In genomic region chr7:151007469-151007898, GRCh38 we compare ENCODE assay signal across 12 cellular contexts. TPM values are rescaled to one million over a fixed set of nuclear protein-coding genes. Genes with fewer than 3 reads are reported as not detected.
DNase-seq lines count a peak whose midpoint lies in the region; ATAC-seq, FAIRE-seq and TF ChIP-seq lines count a peak whose summit lies in the region.
"Had no signal": no experiment of that assay in that cellular context is flagged by ENCODE, and none has a peak within 500 bp of the region (broad histone marks: within the 10 kb centered on the region; RNA-seq: fewer than 3 reads in every experiment).

No MANE protein-coding gene starts in this region.

- peak overlapping the region; percentile 73 to 97 (median 91) for H3K27ac Mint-ChIP-seq in naive thymus-derived CD4-positive, alpha-beta T cell

- H3K4me2 ChIP-seq in DND-41 (ENCODE audit: insufficient read depth, low read length) (peak overlapping the region; percentile 67), K562 (ENCODE audit: insufficient read depth, low read length) (peak overlapping the region; percentile 100)

- H3K36me3 Mint-ChIP-seq in naive thymus-derived CD4-positive, alpha-beta T cell = peaks cover 0 to 10% (median 5%) of the 10 kb centered on the region in 5 donors

- in situ Hi-C loops in K562 (cut with MboI) = no loop called here

- H3K4me1 ChIP-seq in DND-41 (ENCODE audit: insufficient read depth, low read length) (peaks cover 25% of the 10 kb centered on the region), K562 (replicated peaks in 1 of 2; ENCODE audit: control insufficient read depth in 2 of 2, insufficient read depth in 2 of 2, low read length in 2 of 2) (peaks cover 47 to 61% of the 10 kb centered on the region in 2 experiments), adrenal gland (replicated peaks in 1 of 2) (no peaks in the 10 kb centered on the region)
- peaks cover 39 to 57% of the 10 kb centered on the region in 2 donors for H3K4me1 ChIP-seq in naive thymus-derived CD4-positive, alpha-beta T cell (ENCODE audit: control insufficient read depth in 2 of 2, insufficient read depth in 2 of 2, low read length in 2 of 2)

- POLR2A ChIA-PET in K562 (lab: Yijun Ruan, JAX) = interaction anchor here (0.6 to 8.4 kb wide), 8 partner anchors 11 to 721 kb away, joined by 3 to 146 read pairs (median 7); partner anchors contain the start of genes ABCB8 and ATG9B
- POLR2A ChIA-PET in naive thymus-derived CD4-positive, alpha-beta T cell (lab: Charles Lee) = interaction anchor here (0.7 to 2.7 kb wide), 9 partner anchors 10 to 80 kb away, joined by 3 to 21 read pairs (median 7); partner anchors contain the start of gene ABCB8

- no peak for TF ChIP-seq RAD21 in K562 (CRISPR knock-in tag; conservative IDR thresholded peaks at IDR 0.05 in 1 of 2, IDR thresholded peaks at IDR 0.05 in 1 of 2)

- H4K20me1 ChIP-seq in DND-41 (ENCODE audit: insufficient read depth, low read length) (no peaks in the 10 kb centered on the region), K562 (replicated peaks; ENCODE audit: control insufficient read depth, insufficient read depth, low read length) (no peaks in the 10 kb centered on the region)

- intact Hi-C loops in K562 (cut with micrococcal nuclease) (loop anchor here (5.0 kb wide), 1 partner anchor 225 kb away; the partner anchor contains the start of gene CHPF2), adrenal gland (cut with DNase I) (no loop called here)
- intact Hi-C loops in naive thymus-derived CD4-positive, alpha-beta T cell (cut with micrococcal nuclease) = no loop called here

- H3K36me3 ChIP-seq in DND-41 (ENCODE audit: insufficient read depth, low read length) = no peaks in the 10 kb centered on the region
- no peaks in the 10 kb centered on the region for H3K36me3 ChIP-seq in MG63
- peaks cover 7% of the 10 kb centered on the region; the same call in 1 of the 3 replicates for H3K36me3 ChIP-seq in K562 (ENCODE audit: control insufficient read depth, insufficient read depth, low read length)
- peaks cover 0 to 6% (median 0%) of the 10 kb centered on the region in 3 experiments for H3K36me3 ChIP-seq in naive thymus-derived CD4-positive, alpha-beta T cell (ENCODE audit: control insufficient read depth in 2 of 3, insufficient read depth in 3 of 3, low read length in 3 of 3)
- no peaks in the 10 kb centered on the region for H3K36me3 ChIP-seq in adrenal gland (replicated peaks in 1 of 2)

- H3K9me3 ChIP-seq in DND-41 (ENCODE audit: insufficient read depth, low read length, severe bottlenecking) (no peaks in the 10 kb centered on the region), MG63 (no peaks in the 10 kb centered on the region), K562 (replicated peaks; ENCODE audit: control insufficient read depth, insufficient read depth, low read depth, low read length) (no peaks in the 10 kb centered on the region), adrenal gland (replicated peaks in 1 of 3) (no peaks in the 10 kb centered on the region)
- no peaks in the 10 kb centered on the region for H3K9me3 ChIP-seq in naive thymus-derived CD4-positive, alpha-beta T cell (ENCODE audit: control insufficient read depth in 2 of 3, low read length in 3 of 3)

- H3K4me1 Mint-ChIP-seq in naive thymus-derived CD4-positive, alpha-beta T cell = peaks cover 35 to 69% (median 59%) of the 10 kb centered on the region in 7 donors

- H3K27ac ChIP-seq in DND-41 (ENCODE audit: low read length) = no peak overlapping the region
- H3K27ac ChIP-seq in K562 (ENCODE audit: extremely low read depth, low read depth, low read length) = peak overlapping the region; percentile 85; the same call in 2 of the 3 replicates
- peak overlapping the region; percentile 73 for H3K27ac ChIP-seq in naive thymus-derived CD4-positive, alpha-beta T cell (ENCODE audit: low read depth, low read length)
- H3K27ac ChIP-seq in adrenal gland = peak overlapping the region in 2 of 5 donors; percentile 12 to 63

- TF ChIP-seq CTCF in DND-41 (IDR thresholded peaks at IDR 0.05; ENCODE audit: borderline replicate concordance, extremely low read depth, low read length, poor library complexity, severe bottlenecking) (no peak), K562 (IDR thresholded peaks at IDR 0.05 in 2 of 3, conservative IDR thresholded peaks at IDR 0.05 in 1 of 3; ENCODE audit: insufficient read depth in 2 of 3, low read depth in 1 of 3, low read length in 3 of 3) (no peak), adrenal gland (IDR thresholded peaks at IDR 0.05) (no peak)

- FAIRE-seq in K562 (lab: Jason Lieb, UNC) = no peak
- FAIRE-seq: small intestine had no signal

- BruUV-seq in K562 (replicated peaks; lab: Mats Ljungman, UMichigan) = no TSS peak

- H3K9ac ChIP-seq in DND-41 (ENCODE audit: low read depth, low read length) (peak overlapping the region; percentile 72; the same call in 1 of the 2 replicates), K562 (ENCODE audit: insufficient read depth in 1 of 2, low read depth in 2 of 2, low read length in 2 of 2) (peak overlapping the region in 1 of 2 experiments; percentile 69; a peak in 2 of 4 replicates)

- ATAC-seq in DND-41 (ENCODE audit: insufficient read depth, low read depth) = no peak
- no peak for ATAC-seq in K562
- ATAC-seq in naive thymus-derived CD4-positive, alpha-beta T cell = no peak

- TF ChIP-seq POLR2A in K562 (conservative IDR thresholded peaks at IDR 0.05) (no peak), adrenal gland (IDR thresholded peaks at IDR 0.05) (no peak)

- TF ChIP-seq EP300 in K562 (IDR thresholded peaks at IDR 0.05; ENCODE audit: low read length) = no peak

- 30% methylated on average over 7 of the region's 7 CpGs for WGBS in K562 (ENCODE audit: insufficient coverage, low coverage, missing lambda C conversion rate)
- WGBS in adrenal gland, 4 donors = 42 to 75% (median 64%) methylated on average over 6 to 7 of the region's 7 CpGs

- H3K4me3 ChIP-seq in DND-41 (ENCODE audit: low read depth in 1 of 2, low read length in 2 of 2) (peak overlapping the region in 1 of 2 experiments; percentile 59; a peak in 2 of 4 replicates), MG63 (no peak overlapping the region), K562 (no peak overlapping the region), adrenal gland (no peak overlapping the region)
- H3K4me3 ChIP-seq in naive thymus-derived CD4-positive, alpha-beta T cell (ENCODE audit: low read length) = peak overlapping the region; percentile 62

- peak overlapping the region; percentile 80 to 90 (median 85) for H3K4me3 Mint-ChIP-seq in naive thymus-derived CD4-positive, alpha-beta T cell

- no peak overlapping the region for H2AFZ ChIP-seq in DND-41 (ENCODE audit: low read depth, low read length)
- H2AFZ ChIP-seq in K562 (ENCODE audit: low read depth, low read length) = peak overlapping the region; percentile 92; the same call in 1 of the 2 replicates

- H3K27me3 ChIP-seq in DND-41 (ENCODE audit: insufficient read depth, low read length, poor library complexity) = no peaks in the 10 kb centered on the region
- no peaks in the 10 kb centered on the region for H3K27me3 ChIP-seq in MG63
- H3K27me3 ChIP-seq in K562 (ENCODE audit: control insufficient read depth in 2 of 2, insufficient read depth in 2 of 2, low read length in 2 of 2) = no peaks in the 10 kb centered on the region; a peak in 1 of 5 replicates
- H3K27me3 ChIP-seq in naive thymus-derived CD4-positive, alpha-beta T cell (ENCODE audit: control insufficient read depth in 2 of 2, insufficient read depth in 2 of 2, low read length in 2 of 2) = no peaks in the 10 kb centered on the region
- H3K27me3 ChIP-seq in adrenal gland = no peaks in the 10 kb centered on the region

- CTCF ChIA-PET in K562 (lab: Yijun Ruan, JAX; ENCODE audit: low intra/inter-chr PET ratio) = interaction anchor here (0.9 to 3.5 kb wide), 5 partner anchors 11 to 108 kb away, joined by 3 to 15 read pairs (median 5); no protein-coding TSS in a partner anchor
- CTCF ChIA-PET in naive thymus-derived CD4-positive, alpha-beta T cell (lab: Charles Lee) = interaction anchor here (0.6 to 5.1 kb wide), 8 partner anchors 9 to 109 kb away, joined by 3 to 29 read pairs (median 4); partner anchors contain the start of gene ABCB8

- DNase-seq in DND-41 (no peak), MG63 (peak; percentile 16), K562 (ENCODE audit: extremely low read depth in 1 of 4, low spot score in 3 of 4) (peak in 1 of 4 experiments; percentile 25), adrenal gland (no peak), kidney tubule cell (ENCODE audit: low spot score) (no peak), C1 segment of cervical spinal cord (lab: John Stamatoyannopoulos, UW) (no peak), retina (no peak)
- no peak for DNase-seq in naive thymus-derived CD4-positive, alpha-beta T cell
- DNase-seq: DMS53, NCI-H345, SHP77 treated with DMSO at 0.1 percent for 48 hours, small intestine had no signal

- H3K79me2 ChIP-seq in DND-41 (ENCODE audit: insufficient read depth, low read length) (no peaks in the 10 kb centered on the region), K562 (ENCODE audit: control insufficient read depth, insufficient read depth, low read length) (peaks cover 38% of the 10 kb centered on the region)

- no peaks in the 10 kb centered on the region for H3K27me3 Mint-ChIP-seq in naive thymus-derived CD4-positive, alpha-beta T cell

- peaks cover 0 to 2% (median 0%) of the 10 kb centered on the region in 11 donors for H3K9me3 Mint-ChIP-seq in naive thymus-derived CD4-positive, alpha-beta T cell

- H3K9me1 ChIP-seq in K562 (ENCODE audit: control insufficient read depth, insufficient read depth, low read length) = no peaks in the 10 kb centered on the region

RNA-seq across cellular contexts. Expression of gene NOS3, which starts 16.7 kb away (rescaled TPM):
- 0.20 TPM in 1 of 2 replicates, not detected in the other for total RNA-seq in MG63 (2014; rRNA removed; shearing (Covaris generic); ENCODE audit: low replicate concordance)
- total RNA-seq in K562 (2011; cell fraction: chromatin; rRNA removed; ENCODE audit: low replicate concordance) = 17.7 and 69.8 TPM in 2 replicates
- total RNA-seq in K562 (2011; cell fraction: nucleolus; rRNA removed) = 82.0 and 87.6 TPM in 2 replicates
- total RNA-seq in K562 (2011; cell fraction: nucleoplasm; rRNA removed) = 40.3 and 46.6 TPM in 2 replicates
- 121 and 170 TPM in 2 replicates for total RNA-seq in K562 (2014; rRNA removed)
- 3.1 and 4.3 TPM in 2 replicates for total RNA-seq in K562 (2014; rRNA removed; fragmentation: Illumina TruSeq; extraction: Trizol)
- 43.2 and 45.8 TPM in 2 replicates for total RNA-seq in K562 (2015; rRNA removed; fragmentation: Illumina TruSeq; extraction: Trizol)
- total RNA-seq in K562 (2021) = 111 and 124 TPM in 2 replicates
- polyA plus RNA-seq in K562 (2011; rRNA removed) = 23.6 and 47.3 TPM in 2 replicates
- 58.9 and 221 TPM in 2 replicates for polyA plus RNA-seq in K562 (2011; cell fraction: cytosol; rRNA removed)
- polyA plus RNA-seq in K562 (2011; cell fraction: nucleus; rRNA removed) = 50.4 and 106 TPM in 2 replicates
- 87.2 and 107 TPM in 2 replicates for polyA plus RNA-seq in K562 (2012)
- polyA plus RNA-seq in K562 (2014; fragmentation: Illumina TruSeq; extraction: Trizol) = 23.6 and 88.1 TPM in 2 replicates
- polyA plus RNA-seq in K562 (2014; fragmentation: Nextera tagmentation; extraction: Ambion mirVana) = 1 to 10 TPM; 1.1 to 2.9 TPM
- 102 and 118 TPM in 2 replicates for polyA plus RNA-seq in K562 (2014; rRNA removed)
- polyA minus RNA-seq in K562 (2011; rRNA and poly(A)+ RNA removed) = 11.7 and 21.2 TPM in 2 replicates
- polyA minus RNA-seq in K562 (2011; cell fraction: cytosol; rRNA and poly(A)+ RNA removed) = 65.3 and 77.5 TPM in 2 replicates
- 35.9 and 37.0 TPM in 2 replicates for polyA minus RNA-seq in K562 (2011; cell fraction: nucleus; rRNA and poly(A)+ RNA removed)
- 10 to 100 TPM in 1 of 5 experiments, 1 to 10 TPM in 4; 2.8 to 19.1 (median 7.9) TPM for total RNA-seq in naive thymus-derived CD4-positive, alpha-beta T cell
- 10 to 100 TPM in 1 of 2 donors, 1 to 10 TPM in 1; 4.6 to 12.7 TPM for polyA plus RNA-seq in naive thymus-derived CD4-positive, alpha-beta T cell
- total RNA-seq in adrenal gland = 10 to 100 TPM in 7 of 8 donors, 1 to 10 TPM in 1; 8.8 to 26.5 (median 15.6) TPM
- polyA plus RNA-seq in adrenal gland = 10 to 100 TPM in 2 of 3 donors, 1 to 10 TPM in 1; 2.2 to 23.3 (median 14.9) TPM

RNA-seq across cellular contexts. Expression of gene ATG9B, which starts 16.8 kb away (rescaled TPM):
- total RNA-seq in MG63 (2014; rRNA removed; shearing (Covaris generic); ENCODE audit: low replicate concordance) = not detected in 2 replicates
- 3.9 and 10.1 TPM in 2 replicates for total RNA-seq in K562 (2011; cell fraction: chromatin; rRNA removed; ENCODE audit: low replicate concordance)
- 5.8 and 7.7 TPM in 2 replicates for total RNA-seq in K562 (2011; cell fraction: nucleolus; rRNA removed)
- total RNA-seq in K562 (2011; cell fraction: nucleoplasm; rRNA removed) = 4.8 and 12.4 TPM in 2 replicates
- total RNA-seq in K562 (2014; rRNA removed) (2.0 and 2.1 TPM in 2 replicates), K562 (2014; rRNA removed; fragmentation: Illumina TruSeq; extraction: Trizol) (0.64 and 1.2 TPM in 2 replicates), K562 (2015; rRNA removed; fragmentation: Illumina TruSeq; extraction: Trizol) (0.29 and 0.90 TPM in 2 replicates), K562 (2021) (2.2 and 4.7 TPM in 2 replicates), adrenal gland (under 1 TPM in 6 of 8 donors, not detected in 2; 0.23 to 0.74 (median 0.39) TPM)
- polyA plus RNA-seq in K562 (2011; rRNA removed) (1.3 and 1.7 TPM in 2 replicates), K562 (2014; fragmentation: Illumina TruSeq; extraction: Trizol) (0.92 and 1.4 TPM in 2 replicates), K562 (2014; fragmentation: Nextera tagmentation; extraction: Ambion mirVana) (1 to 10 TPM; 5.0 to 6.9 TPM), K562 (2014; rRNA removed) (2.7 and 8.0 TPM in 2 replicates), adrenal gland (1 to 10 TPM in 2 of 3 donors, under 1 TPM in 1; 0.53 to 7.8 (median 2.1) TPM)
- 1.2 and 1.7 TPM in 2 replicates for polyA plus RNA-seq in K562 (2011; cell fraction: cytosol; rRNA removed)
- polyA plus RNA-seq in K562 (2011; cell fraction: nucleus; rRNA removed) = 5.9 and 13.7 TPM in 2 replicates
- polyA plus RNA-seq in K562 (2012) = 6.6 and 7.2 TPM in 2 replicates
- polyA minus RNA-seq in K562 (2011; rRNA and poly(A)+ RNA removed) = 0.27 and 0.63 TPM in 2 replicates
- polyA minus RNA-seq in K562 (2011; cell fraction: cytosol; rRNA and poly(A)+ RNA removed) = not detected in 2 replicates
- polyA minus RNA-seq in K562 (2011; cell fraction: nucleus; rRNA and poly(A)+ RNA removed) = 1.00 and 2.6 TPM in 2 replicates
- 10 to 100 TPM; 11.3 to 46.6 (median 20.9) TPM for total RNA-seq in naive thymus-derived CD4-positive, alpha-beta T cell
- 10 to 100 TPM; 27.0 to 49.4 TPM for polyA plus RNA-seq in naive thymus-derived CD4-positive, alpha-beta T cell

RNA-seq across cellular contexts. Expression of gene ABCB8, which starts 20.8 kb away (rescaled TPM):
- total RNA-seq in MG63 (2014; rRNA removed; shearing (Covaris generic); ENCODE audit: low replicate concordance) = 14.4 and 22.4 TPM in 2 replicates
- total RNA-seq in K562 (2011; cell fraction: chromatin; rRNA removed; ENCODE audit: low replicate concordance) = 193 and 406 TPM in 2 replicates
- 266 and 270 TPM in 2 replicates for total RNA-seq in K562 (2011; cell fraction: nucleolus; rRNA removed)
- 209 and 255 TPM in 2 replicates for total RNA-seq in K562 (2011; cell fraction: nucleoplasm; rRNA removed)
- total RNA-seq in K562 (2014; rRNA removed) (63.5 and 79.1 TPM in 2 replicates), K562 (2014; rRNA removed; fragmentation: Illumina TruSeq; extraction: Trizol) (16.9 and 21.9 TPM in 2 replicates), K562 (2015; rRNA removed; fragmentation: Illumina TruSeq; extraction: Trizol) (36.3 and 38.0 TPM in 2 replicates), K562 (2021) (106 and 109 TPM in 2 replicates), adrenal gland (10 to 100 TPM; 34.1 to 62.3 (median 52.5) TPM)
- polyA plus RNA-seq in K562 (2011; rRNA removed) (27.0 and 42.2 TPM in 2 replicates), K562 (2014; fragmentation: Illumina TruSeq; extraction: Trizol) (61.4 and 89.2 TPM in 2 replicates), K562 (2014; fragmentation: Nextera tagmentation; extraction: Ambion mirVana) (1 to 10 TPM; 7.6 to 9.2 TPM), K562 (2014; rRNA removed) (73.6 and 81.3 TPM in 2 replicates), adrenal gland (10 to 100 TPM; 15.5 to 57.4 (median 50.8) TPM)
- polyA plus RNA-seq in K562 (2011; cell fraction: cytosol; rRNA removed) = 44.7 and 109 TPM in 2 replicates
- 87.0 and 201 TPM in 2 replicates for polyA plus RNA-seq in K562 (2011; cell fraction: nucleus; rRNA removed)
- 64.3 and 65.5 TPM in 2 replicates for polyA plus RNA-seq in K562 (2012)
- polyA minus RNA-seq in K562 (2011; rRNA and poly(A)+ RNA removed) = 23.8 and 38.7 TPM in 2 replicates
- polyA minus RNA-seq in K562 (2011; cell fraction: cytosol; rRNA and poly(A)+ RNA removed) = 44.9 and 63.6 TPM in 2 replicates
- 54.3 and 64.6 TPM in 2 replicates for polyA minus RNA-seq in K562 (2011; cell fraction: nucleus; rRNA and poly(A)+ RNA removed)
- total RNA-seq in naive thymus-derived CD4-positive, alpha-beta T cell = 10 to 100 TPM; 59.7 to 88.0 (median 76.6) TPM
- 10 to 100 TPM; 13.8 to 18.6 TPM for polyA plus RNA-seq in naive thymus-derived CD4-positive, alpha-beta T cell

RNA-seq across cellular contexts. Expression of gene KCNH2, which starts 29.4 kb away (rescaled TPM):
- 0.33 TPM in 1 of 2 replicates, not detected in the other for total RNA-seq in MG63 (2014; rRNA removed; shearing (Covaris generic); ENCODE audit: low replicate concordance)
- total RNA-seq in K562 (2011; cell fraction: chromatin; rRNA removed; ENCODE audit: low replicate concordance) = 101 and 344 TPM in 2 replicates
- total RNA-seq in K562 (2011; cell fraction: nucleolus; rRNA removed) = 421 and 427 TPM in 2 replicates
- 291 and 342 TPM in 2 replicates for total RNA-seq in K562 (2011; cell fraction: nucleoplasm; rRNA removed)
- total RNA-seq in K562 (2014; rRNA removed) (326 and 470 TPM in 2 replicates), K562 (2014; rRNA removed; fragmentation: Illumina TruSeq; extraction: Trizol) (63.4 and 97.8 TPM in 2 replicates), K562 (2015; rRNA removed; fragmentation: Illumina TruSeq; extraction: Trizol) (215 and 218 TPM in 2 replicates), K562 (2021) (368 and 385 TPM in 2 replicates), adrenal gland (10 to 100 TPM in 1 of 8 donors, 1 to 10 TPM in 7; 1.1 to 10.7 (median 4.5) TPM)
- polyA plus RNA-seq in K562 (2011; rRNA removed) (125 and 154 TPM in 2 replicates), K562 (2014; fragmentation: Illumina TruSeq; extraction: Trizol) (222 and 298 TPM in 2 replicates), K562 (2014; fragmentation: Nextera tagmentation; extraction: Ambion mirVana) (10 to 100 TPM; 18.1 to 29.0 TPM), K562 (2014; rRNA removed) (251 and 295 TPM in 2 replicates), adrenal gland (10 to 100 TPM in 1 of 3 donors, 1 to 10 TPM in 2; 4.5 to 18.7 (median 6.8) TPM)
- polyA plus RNA-seq in K562 (2011; cell fraction: cytosol; rRNA removed) = 184 and 684 TPM in 2 replicates
- polyA plus RNA-seq in K562 (2011; cell fraction: nucleus; rRNA removed) = 202 and 446 TPM in 2 replicates
- 270 and 304 TPM in 2 replicates for polyA plus RNA-seq in K562 (2012)
- 46.2 and 123 TPM in 2 replicates for polyA minus RNA-seq in K562 (2011; rRNA and poly(A)+ RNA removed)
- polyA minus RNA-seq in K562 (2011; cell fraction: cytosol; rRNA and poly(A)+ RNA removed) = 133 and 200 TPM in 2 replicates
- polyA minus RNA-seq in K562 (2011; cell fraction: nucleus; rRNA and poly(A)+ RNA removed) = 111 and 144 TPM in 2 replicates
- total RNA-seq in naive thymus-derived CD4-positive, alpha-beta T cell = 1 to 10 TPM in 4 of 5 experiments, under 1 TPM in 1; 0.56 to 4.9 (median 3.2) TPM
- 1 to 10 TPM; 3.0 to 5.2 TPM for polyA plus RNA-seq in naive thymus-derived CD4-positive, alpha-beta T cell

RNA-seq across cellular contexts. Expression of gene ASIC3, which starts 40.8 kb away (rescaled TPM):
- 0.76 TPM in 1 of 2 replicates, not detected in the other for total RNA-seq in MG63 (2014; rRNA removed; shearing (Covaris generic); ENCODE audit: low replicate concordance)
- 11.1 and 29.9 TPM in 2 replicates for total RNA-seq in K562 (2011; cell fraction: chromatin; rRNA removed; ENCODE audit: low replicate concordance)
- total RNA-seq in K562 (2011; cell fraction: nucleolus; rRNA removed) = 11.7 and 12.1 TPM in 2 replicates
- 11.4 and 19.2 TPM in 2 replicates for total RNA-seq in K562 (2011; cell fraction: nucleoplasm; rRNA removed)
- total RNA-seq in K562 (2014; rRNA removed) (0.32 and 1.5 TPM in 2 replicates), K562 (2014; rRNA removed; fragmentation: Illumina TruSeq; extraction: Trizol) (0.32 and 0.40 TPM in 2 replicates), K562 (2015; rRNA removed; fragmentation: Illumina TruSeq; extraction: Trizol) (0.87 and 0.98 TPM in 2 replicates), K562 (2021) (2.9 and 3.2 TPM in 2 replicates), adrenal gland (1 to 10 TPM in 4 of 8 donors, under 1 TPM in 3, not detected in 1; 0.24 to 2.3 (median 1.3) TPM)
- polyA plus RNA-seq in K562 (2011; rRNA removed) (1.3 and 2.7 TPM in 2 replicates), K562 (2014; fragmentation: Illumina TruSeq; extraction: Trizol) (2.4 and 2.7 TPM in 2 replicates), K562 (2014; fragmentation: Nextera tagmentation; extraction: Ambion mirVana) (under 1 TPM; 0.11 to 0.44 TPM), K562 (2014; rRNA removed) (3.3 and 5.0 TPM in 2 replicates), adrenal gland (10 to 100 TPM in 2 of 3 donors, 1 to 10 TPM in 1; 1.2 to 32.7 (median 10.0) TPM)
- polyA plus RNA-seq in K562 (2011; cell fraction: cytosol; rRNA removed) = 2.1 and 3.3 TPM in 2 replicates
- polyA plus RNA-seq in K562 (2011; cell fraction: nucleus; rRNA removed) = 18.1 and 42.9 TPM in 2 replicates
- polyA plus RNA-seq in K562 (2012) = 5.5 and 18.9 TPM in 2 replicates
- not detected in 2 replicates for polyA minus RNA-seq in K562 (2011; rRNA and poly(A)+ RNA removed)
- 0.64 and 1.5 TPM in 2 replicates for polyA minus RNA-seq in K562 (2011; cell fraction: cytosol; rRNA and poly(A)+ RNA removed)
- 2.7 and 3.0 TPM in 2 replicates for polyA minus RNA-seq in K562 (2011; cell fraction: nucleus; rRNA and poly(A)+ RNA removed)
- total RNA-seq in naive thymus-derived CD4-positive, alpha-beta T cell = 10 to 100 TPM in 4 of 5 experiments, 1 to 10 TPM in 1; 6.7 to 17.7 (median 13.7) TPM
- not detected for polyA plus RNA-seq in naive thymus-derived CD4-positive, alpha-beta T cell
